Comparison of ENCODE assay signal across 26 cellular contexts in genomic region chr5:43569236-43569635, GRCh38. TPM values are rescaled to one million over a fixed set of nuclear protein-coding genes. Genes with fewer than 3 reads are reported as not detected.
"Had no signal": no experiment of that assay in that cellular context is flagged by ENCODE, and none has a peak within 500 bp of the region (broad histone marks: within the 10 kb centered on the region; RNA-seq: fewer than 3 reads in every experiment).

No MANE protein-coding gene starts in this region.

- H3K36me3 ChIP-seq: left lung, lower lobe of right lung, neural progenitor cell, neutrophil, spleen, thyroid gland, transverse colon, upper lobe of left lung, vagina had no signal

- H3K27ac ChIP-seq: hepatocyte, left lung, lower lobe of right lung, neural progenitor cell, neutrophil, parathyroid adenoma, psoas muscle, spleen, testis, thyroid gland, transverse colon, upper lobe of left lung, vagina had no signal

- H3K27ac Mint-ChIP-seq: mesothelial cell of epicardium; naive B cell; natural killer cell; nephron progenitor cell; neural progenitor cell; stimulated activated effector memory CD8-positive, alpha-beta T cell treated with anti-CD3 and anti-CD28 coated beads, Interleukin-12 subunit alpha, Interleukin-12 subunit beta, amount 100 ng/mL, for 72 hours; stimulated activated naive CD8-positive, alpha-beta T cell treated with anti-CD3 and anti-CD28 coated beads, Interleukin-15, Interleukin-2, amounts not matched to agents 100 ng/mL and 50 ng/mL, for 24 hours had no signal

- H2AFZ ChIP-seq: hepatocyte, neural progenitor cell, parathyroid adenoma had no signal

- ATAC-seq: left lung; lower lobe of right lung; natural killer cell; psoas muscle; sciatic nerve; stimulated activated effector memory CD8-positive, alpha-beta T cell treated with anti-CD3 and anti-CD28 coated beads, Interleukin-12 subunit alpha, Interleukin-12 subunit beta, amount 100 ng/mL, for 72 hours had no signal

- DNase-seq: islet precursor cell; left lung; lower lobe of right lung; mesendoderm; naive B cell; natural killer cell; nephron progenitor cell; occipital lobe; psoas muscle; small intestine; spleen; stimulated activated CD4-positive, alpha-beta T cell treated with anti-CD3 and anti-CD28 coated beads, Interleukin-4, amount 100 ng/mL, for 24 hours; stimulated activated naive CD4-positive, alpha-beta T cell; testis; thyroid gland; transverse colon; upper lobe of left lung had no signal

- H3K9me3 ChIP-seq: left lung, lower lobe of right lung, neutrophil, psoas muscle, spleen, testis, thyroid gland, transverse colon, upper lobe of left lung, vagina had no signal

- H3K36me3 Mint-ChIP-seq: mesothelial cell of epicardium; naive B cell; natural killer cell; neural progenitor cell; stimulated activated effector memory CD8-positive, alpha-beta T cell treated with anti-CD3 and anti-CD28 coated beads, Interleukin-12 subunit alpha, Interleukin-12 subunit beta, amount 100 ng/mL, for 72 hours had no signal

- H3K4me2 ChIP-seq: hepatocyte, neural progenitor cell had no signal

- H3K9me3 Mint-ChIP-seq: mesothelial cell of epicardium; naive B cell; natural killer cell; nephron progenitor cell; neural progenitor cell; stimulated activated effector memory CD8-positive, alpha-beta T cell treated with anti-CD3 and anti-CD28 coated beads, Interleukin-12 subunit alpha, Interleukin-12 subunit beta, amount 100 ng/mL, for 72 hours; stimulated activated naive CD8-positive, alpha-beta T cell treated with anti-CD3 and anti-CD28 coated beads, Interleukin-15, Interleukin-2, amounts not matched to agents 100 ng/mL and 50 ng/mL, for 24 hours had no signal

- H3K4me1 Mint-ChIP-seq: naive B cell; natural killer cell; nephron progenitor cell; neural progenitor cell; stimulated activated effector memory CD8-positive, alpha-beta T cell treated with anti-CD3 and anti-CD28 coated beads, Interleukin-12 subunit alpha, Interleukin-12 subunit beta, amount 100 ng/mL, for 72 hours had no signal

- H3K27me3 ChIP-seq: hepatocyte, left lung, neural progenitor cell, neutrophil, spleen, testis, thyroid gland, transverse colon, upper lobe of left lung, vagina had no signal

- H3K4me3 Mint-ChIP-seq: mesothelial cell of epicardium; naive B cell; natural killer cell; nephron progenitor cell; neural progenitor cell; stimulated activated effector memory CD8-positive, alpha-beta T cell treated with anti-CD3 and anti-CD28 coated beads, Interleukin-12 subunit alpha, Interleukin-12 subunit beta, amount 100 ng/mL, for 72 hours; stimulated activated naive CD8-positive, alpha-beta T cell treated with anti-CD3 and anti-CD28 coated beads, Interleukin-15, Interleukin-2, amounts not matched to agents 100 ng/mL and 50 ng/mL, for 24 hours had no signal

- H3K9ac ChIP-seq: neural progenitor cell, parathyroid adenoma had no signal

- H3K4me1 ChIP-seq: neural progenitor cell, parathyroid adenoma, spleen had no signal

- H3K27me3 Mint-ChIP-seq: naive B cell; stimulated activated naive CD8-positive, alpha-beta T cell treated with anti-CD3 and anti-CD28 coated beads, Interleukin-15, Interleukin-2, amounts not matched to agents 100 ng/mL and 50 ng/mL, for 24 hours had no signal

- H3K79me2 ChIP-seq: hepatocyte, parathyroid adenoma had no signal

- H3K4me3 ChIP-seq: hepatocyte, left lung, lower lobe of right lung, neural progenitor cell, psoas muscle, spleen, testis, thyroid gland, transverse colon, upper lobe of left lung, vagina had no signal

RNA-seq across cellular contexts. Expression of gene C5orf34, which starts 54.3 kb away (rescaled TPM):
- total RNA-seq: vagina had no signal
